13 cellular contexts compared by ENCODE assay signal in genomic region chr6:25089442-25089841, GRCh38.
DNase-seq lines count a peak whose midpoint lies in the region; ATAC-seq and TF ChIP-seq lines count a peak whose summit lies in the region.
"Had no signal": no experiment of that assay in that cellular context is flagged by ENCODE, and none has a peak within 500 bp of the region (broad histone marks: within the 10 kb centered on the region; RNA-seq: fewer than 3 reads in every experiment).

No MANE protein-coding gene starts in this region.

- TF ChIP-seq POLR2A in gastrocnemius medialis (IDR thresholded peaks at IDR 0.05): no peak

- no peaks in the 10 kb centered on the region for H3K9me3 ChIP-seq in gastrocnemius medialis

- ATAC-seq in activated naive CD8-positive, alpha-beta T cell treated with anti-CD3 and anti-CD28 coated beads, Interleukin-2, amount 10 ng/mL, durations not matched to agents 7 days and 5 days (ENCODE audit: low read depth): no peak
- no peak for ATAC-seq in central memory CD8-positive, alpha-beta T cell (replicated peaks; ENCODE audit: extremely low read depth, poor library complexity, severe bottlenecking)
- ATAC-seq in gastrocnemius medialis (no peak), HG03460 (IDR thresholded peaks at IDR 0.05; ENCODE audit: unreplicated experiment) (no peak)

- TF ChIP-seq CTCF in RWPE1 (conservative IDR thresholded peaks at IDR 0.05; ENCODE audit: low read depth) (no peak), gastrocnemius medialis (IDR thresholded peaks at IDR 0.05 in 4 of 5, conservative IDR thresholded peaks at IDR 0.05 in 1 of 5) (no peak)

- no peaks in the 10 kb centered on the region for H3K36me3 ChIP-seq in gastrocnemius medialis

- DNase-seq in activated naive CD8-positive, alpha-beta T cell treated with anti-CD3 and anti-CD28 coated beads, Interleukin-2, amount 10 ng/mL, durations not matched to agents 7 days and 5 days: no peak
- no peak for DNase-seq in activated naive CD8-positive, alpha-beta T cell treated with anti-CD3 and anti-CD28 coated beads for 36 hours
- DNase-seq in RWPE1 (ENCODE audit: low spot score) (peak; percentile 50), gastrocnemius medialis (no peak), SHP77 treated with DMSO at 0.1 percent for 48 hours (lab: John Stamatoyannopoulos, UW) (no peak), NCI-H1105 treated with DMSO at 0.1 percent for 48 hours (lab: John Stamatoyannopoulos, UW) (no peak)
- no peak for DNase-seq in central memory CD8-positive, alpha-beta T cell (ENCODE audit: low spot score in 2 of 2)
- DNase-seq: cerebellar nuclear complex; Karpas-422; stimulated activated CD4-positive, alpha-beta T cell treated with anti-CD3 and anti-CD28 coated beads, Interleukin-4, amount 100 ng/mL, for 1 hour; stimulated activated naive CD4-positive, alpha-beta T cell treated with Interleukin-2 at 50 U/mL for 16 hours; T-helper 9 cell had no signal

- no peaks in the 10 kb centered on the region for H3K27me3 Mint-ChIP-seq in activated naive CD8-positive, alpha-beta T cell treated with anti-CD3 and anti-CD28 coated beads, Interleukin-2, amount 10 ng/mL, durations not matched to agents 7 days and 5 days
- H3K27me3 Mint-ChIP-seq in activated naive CD8-positive, alpha-beta T cell treated with anti-CD3 and anti-CD28 coated beads for 36 hours: no peaks in the 10 kb centered on the region
- no peaks in the 10 kb centered on the region for H3K27me3 Mint-ChIP-seq in central memory CD8-positive, alpha-beta T cell

- POLR2A ChIA-PET in activated naive CD8-positive, alpha-beta T cell treated with anti-CD3 and anti-CD28 coated beads, Interleukin-2, amount 10 ng/mL, durations not matched to agents 7 days and 5 days (lab: Charles Lee): no interaction called here
- POLR2A ChIA-PET in RWPE1 (lab: Yijun Ruan, JAX; ENCODE audit: low non-redundant PET): no interaction called here

- in situ Hi-C loops in gastrocnemius medialis (cut with MboI; ENCODE audit: low sequenced_read_pairs in 4 of 4): no loop called here

- no peaks in the 10 kb centered on the region for H3K4me1 ChIP-seq in gastrocnemius medialis

- H3K4me1 Mint-ChIP-seq in activated naive CD8-positive, alpha-beta T cell treated with anti-CD3 and anti-CD28 coated beads, Interleukin-2, amount 10 ng/mL, durations not matched to agents 7 days and 5 days: peaks cover 12% of the 10 kb centered on the region
- peaks cover 11% of the 10 kb centered on the region for H3K4me1 Mint-ChIP-seq in activated naive CD8-positive, alpha-beta T cell treated with anti-CD3 and anti-CD28 coated beads for 36 hours
- peaks cover 9% of the 10 kb centered on the region for H3K4me1 Mint-ChIP-seq in central memory CD8-positive, alpha-beta T cell

- no peaks in the 10 kb centered on the region for H3K9me3 Mint-ChIP-seq in activated naive CD8-positive, alpha-beta T cell treated with anti-CD3 and anti-CD28 coated beads, Interleukin-2, amount 10 ng/mL, durations not matched to agents 7 days and 5 days
- no peaks in the 10 kb centered on the region for H3K9me3 Mint-ChIP-seq in activated naive CD8-positive, alpha-beta T cell treated with anti-CD3 and anti-CD28 coated beads for 36 hours
- H3K9me3 Mint-ChIP-seq in central memory CD8-positive, alpha-beta T cell: no peaks in the 10 kb centered on the region

- H3K4me3 ChIP-seq in gastrocnemius medialis: no peak overlapping the region

- no peaks in the 10 kb centered on the region for H3K27me3 ChIP-seq in gastrocnemius medialis

- CTCF ChIA-PET in RWPE1 (lab: Yijun Ruan, JAX): interaction anchor here (0.9 kb wide), 1 partner anchor 98 kb away, joined by 3 read pairs; no protein-coding TSS in a partner anchor

- H3K27ac ChIP-seq in RWPE1: peak overlapping the region; percentile 67
- peak overlapping the region in 3 of 4 donors; percentile 21 to 51 (median 36) for H3K27ac ChIP-seq in gastrocnemius medialis

- H3K27ac Mint-ChIP-seq in activated naive CD8-positive, alpha-beta T cell treated with anti-CD3 and anti-CD28 coated beads, Interleukin-2, amount 10 ng/mL, durations not matched to agents 7 days and 5 days: peak overlapping the region; percentile 18
- H3K27ac Mint-ChIP-seq in activated naive CD8-positive, alpha-beta T cell treated with anti-CD3 and anti-CD28 coated beads for 36 hours: no peak overlapping the region
- peak overlapping the region; percentile 7 for H3K27ac Mint-ChIP-seq in central memory CD8-positive, alpha-beta T cell (ENCODE audit: low read depth)

- H3K36me3 Mint-ChIP-seq in activated naive CD8-positive, alpha-beta T cell treated with anti-CD3 and anti-CD28 coated beads, Interleukin-2, amount 10 ng/mL, durations not matched to agents 7 days and 5 days: peaks cover 40% of the 10 kb centered on the region
- H3K36me3 Mint-ChIP-seq in activated naive CD8-positive, alpha-beta T cell treated with anti-CD3 and anti-CD28 coated beads for 36 hours: peaks cover 26% of the 10 kb centered on the region
- H3K36me3 Mint-ChIP-seq in central memory CD8-positive, alpha-beta T cell (ENCODE audit: insufficient read depth): peaks cover 5% of the 10 kb centered on the region

- intact Hi-C loops in gastrocnemius medialis (cut with DNase I; ENCODE audit: low total_unique reads): no loop called here

- no peak overlapping the region for H3K4me3 Mint-ChIP-seq in activated naive CD8-positive, alpha-beta T cell treated with anti-CD3 and anti-CD28 coated beads, Interleukin-2, amount 10 ng/mL, durations not matched to agents 7 days and 5 days
- H3K4me3 Mint-ChIP-seq in activated naive CD8-positive, alpha-beta T cell treated with anti-CD3 and anti-CD28 coated beads for 36 hours: no peak overlapping the region
- H3K4me3 Mint-ChIP-seq in central memory CD8-positive, alpha-beta T cell: no peak overlapping the region
